Comparison of ENCODE assay signal across 9 cellular contexts in the genomic region with DNA sequence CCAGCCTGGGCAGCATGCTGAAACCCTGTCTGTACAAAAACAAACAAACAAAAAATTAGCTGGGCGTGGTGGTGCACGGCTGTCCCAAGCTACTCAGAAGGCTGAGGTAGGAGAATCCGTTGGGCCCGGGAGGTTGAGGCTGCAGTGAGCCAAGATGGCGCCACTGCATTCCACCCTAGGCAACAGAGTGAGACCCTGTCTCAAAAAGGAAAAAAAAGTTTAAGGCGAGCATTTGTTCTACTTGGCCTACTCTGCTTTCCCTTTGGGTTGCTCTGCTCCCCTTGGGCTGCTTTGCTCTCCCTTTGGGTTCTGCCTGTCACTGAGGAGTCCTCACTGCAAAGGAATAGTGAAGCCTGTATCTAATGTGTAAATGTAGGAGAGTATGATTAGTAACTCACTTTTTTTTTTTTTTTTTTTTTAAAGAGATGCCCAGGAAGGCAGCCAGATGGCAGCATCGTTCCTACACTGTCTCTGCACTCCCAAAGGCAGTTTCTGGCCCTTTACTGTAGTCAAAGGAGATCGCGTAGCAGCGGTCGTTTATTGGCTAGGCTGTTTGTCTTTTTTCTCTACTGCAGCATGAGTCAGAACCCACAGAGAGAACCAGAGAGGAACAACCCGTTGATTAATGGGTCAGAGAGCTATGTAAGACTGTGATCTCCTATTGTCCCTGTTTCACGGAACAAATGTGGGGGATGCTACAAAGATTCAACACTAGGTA.
DNase-seq lines count a peak whose midpoint lies in the region; ATAC-seq, FAIRE-seq and TF ChIP-seq lines count a peak whose summit lies in the region.
"Had no signal": no experiment of that assay in that cellular context is flagged by ENCODE, and none has a peak within 500 bp of the region (broad histone marks: within the 10 kb centered on the region; RNA-seq: fewer than 3 reads in every experiment).

No MANE protein-coding gene starts in this region.

- no peaks in the 10 kb centered on the region for H3K79me2 ChIP-seq in DND-41 (ENCODE audit: insufficient read depth, low read length)

- peak; percentile 57 for TF ChIP-seq CTCF in DND-41 (IDR thresholded peaks at IDR 0.05; ENCODE audit: borderline replicate concordance, extremely low read depth, low read length, poor library complexity, severe bottlenecking)
- peak; percentile 57 for TF ChIP-seq CTCF in LNCaP clone FGC (IDR thresholded peaks at IDR 0.05; ENCODE audit: control insufficient read depth, extremely low read depth, insufficient read depth)
- TF ChIP-seq CTCF in vagina (IDR thresholded peaks at IDR 0.05): peak in 2 of 3 experiments; percentile 34 to 47

- no peaks in the 10 kb centered on the region for H3K9me3 ChIP-seq in DND-41 (ENCODE audit: insufficient read depth, low read length, severe bottlenecking)
- no peaks in the 10 kb centered on the region for H3K9me3 ChIP-seq in vagina

- no peak overlapping the region for H2AFZ ChIP-seq in DND-41 (ENCODE audit: low read depth, low read length)

- peak; percentile 40 for DNase-seq in DND-41
- peak; percentile 95 for DNase-seq in LNCaP clone FGC (ENCODE audit: low read depth)
- DNase-seq in RCC 7860 (ENCODE audit: low spot score): peak; percentile 88
- peak; percentile 16 for DNase-seq in activated T-helper 9 cell treated with anti-CD3 and anti-CD28 coated beads, Interleukin-2, amount 50 U/mL, for 16 hours (ENCODE audit: low read depth)
- peak; percentile 8 to 42 for DNase-seq in frontal cortex (ENCODE audit: low spot score in 2 of 2)
- peak; percentile 64 for DNase-seq in occipital lobe (lab: John Stamatoyannopoulos, UW)
- no peak for DNase-seq in vagina (ENCODE audit: extremely low spot score in 2 of 2)

- H3K36me3 ChIP-seq in DND-41 (ENCODE audit: insufficient read depth, low read length) (no peaks in the 10 kb centered on the region), vagina (no peaks in the 10 kb centered on the region)

- H3K4me3 ChIP-seq in DND-41 (ENCODE audit: low read depth in 1 of 2, low read length in 2 of 2): no peak overlapping the region
- H3K4me3 ChIP-seq in LNCaP clone FGC (ENCODE audit: low read depth, low read length): no peak overlapping the region
- no peak overlapping the region for H3K4me3 ChIP-seq in vagina

- H3K4me2 ChIP-seq in DND-41 (ENCODE audit: insufficient read depth, low read length): peak overlapping the region; percentile 29; the same call in 1 of the 2 replicates

- ATAC-seq in DND-41 (ENCODE audit: insufficient read depth, low read depth) (peak; percentile 85), GM21825 (IDR thresholded peaks at IDR 0.05; ENCODE audit: unreplicated experiment) (peak; percentile 75)

- H3K27me3 ChIP-seq in DND-41 (ENCODE audit: insufficient read depth, low read length, poor library complexity): peaks cover 5% of the 10 kb centered on the region
- H3K27me3 ChIP-seq in vagina: no peaks in the 10 kb centered on the region

- FAIRE-seq in RCC 7860 (lab: Jason Lieb, UNC) (peak; percentile 90), frontal cortex (lab: Jason Lieb, UNC) (peak; percentile 78)
- FAIRE-seq: colon had no signal

- TF ChIP-seq POLR2A in vagina (IDR thresholded peaks at IDR 0.05): no peak

- no peak overlapping the region for H3K9ac ChIP-seq in DND-41 (ENCODE audit: low read depth, low read length)

- H3K27ac ChIP-seq in DND-41 (ENCODE audit: low read length) (no peak overlapping the region), vagina (no peak overlapping the region)

- H3K4me1 ChIP-seq in DND-41 (ENCODE audit: insufficient read depth, low read length) (no peaks in the 10 kb centered on the region), vagina (peaks cover 11% of the 10 kb centered on the region)

- intact Hi-C loops in vagina (cut with DNase I): no loop called here

- no peaks in the 10 kb centered on the region for H4K20me1 ChIP-seq in DND-41 (ENCODE audit: insufficient read depth, low read length)

Comparison
In these comparisons a context has a peak if more than half of its experiments do, and no peak if none do; other contexts are left out.
1. DNase-seq: peak in DND-41 (single experiment), LNCaP clone FGC (single experiment), RCC 7860 (single experiment), activated T-helper 9 cell treated with anti-CD3 and anti-CD28 coated beads, Interleukin-2, amount 50 U/mL, for 16 hours (single experiment), frontal cortex (2 of 2) and occipital lobe (single experiment); none in vagina (0 of 2).
2. Peak in every context shown above with its lines, with median percentiles within 50 percentile points of each other: CTCF ChIP-seq.